In genomic region chr9:130258137-130258536, GRCh38 we compare ENCODE assay signal across 8 cellular contexts. TPM values are rescaled to one million over a fixed set of nuclear protein-coding genes. Genes with fewer than 3 reads are reported as not detected.
"Had no signal": no experiment of that assay in that cellular context is flagged by ENCODE, and none has a peak within 500 bp of the region (broad histone marks: within the 10 kb centered on the region; RNA-seq: fewer than 3 reads in every experiment).

No MANE protein-coding gene starts in this region.

RNA-seq across cellular contexts. Expression of gene HMCN2, which starts 7.4 kb away (rescaled TPM):
- total RNA-seq: activated CD4-positive, alpha-beta memory T cell treated with anti-CD3 and anti-CD28 coated beads, Interleukin-2, amount 10 ng/mL, durations not matched to agents 7 days and 5 days; activated CD4-positive, alpha-beta T cell treated with anti-CD3 and anti-CD28 coated beads, Interleukin-2, amount 10 ng/mL, durations not matched to agents 7 days and 5 days; activated CD8-positive, alpha-beta memory T cell treated with anti-CD3 and anti-CD28 coated beads, Interleukin-2, amount 10 ng/mL, durations not matched to agents 7 days and 5 days; activated CD8-positive, alpha-beta T cell treated with anti-CD3 and anti-CD28 coated beads, Interleukin-2, amount 10 ng/mL, durations not matched to agents 7 days and 5 days; activated naive CD4-positive, alpha-beta T cell treated with anti-CD3 and anti-CD28 coated beads for 36 hours; activated naive CD4-positive, alpha-beta T cell treated with anti-CD3 and anti-CD28 coated beads, Interleukin-2, amount 50 U/mL, for 72 hours; activated naive CD8-positive, alpha-beta T cell treated with anti-CD3 and anti-CD28 coated beads for 36 hours; activated T-helper 2 cell treated with anti-CD3 and anti-CD28 coated beads, Interferon-gamma antibody, Interleukin-2, Interleukin-4, amounts not matched to agents 10 μg/mL and 5 μg/mL and 100 μg/mL, durations not matched to agents 14 hours and 24 hours and 36 hours had no signal
